In genomic region chr19:42292042-42292960, GRCh38 we compare ENCODE assay signal across 18 cellular contexts. TPM values are rescaled to one million over a fixed set of nuclear protein-coding genes. Genes with fewer than 3 reads are reported as not detected.
DNase-seq lines count a peak whose midpoint lies in the region; ATAC-seq, FAIRE-seq and TF ChIP-seq lines count a peak whose summit lies in the region.
"Had no signal": no experiment of that assay in that cellular context is flagged by ENCODE, and none has a peak within 500 bp of the region (broad histone marks: within the 10 kb centered on the region; RNA-seq: fewer than 3 reads in every experiment).

No MANE protein-coding gene starts in this region.

- H3K36me3 ChIP-seq in H1 (ENCODE audit: control insufficient read depth in 2 of 4, insufficient read depth in 4 of 4, low read length in 3 of 4) (peaks cover 13 to 67% (median 52%) of the 10 kb centered on the region in 4 experiments; a peak in 7 of 8 replicates), psoas muscle (ENCODE audit: insufficient read depth in 1 of 2, low read depth in 1 of 2) (peaks cover 4 to 82% of the 10 kb centered on the region in 2 donors), ascending aorta (peaks cover 81 to 84% of the 10 kb centered on the region in 2 donors)
- H3K36me3 ChIP-seq: breast epithelium had no signal

- no peak for FAIRE-seq in H1 (lab: Jason Lieb, UNC)

- CTCF ChIA-PET in H1 (lab: Charles Lee; ENCODE audit: partially characterized antibody): interaction anchor here (1.0 to 10.6 kb wide), 7 partner anchors 10 to 184 kb away, joined by 3 to 155 read pairs (median 4); partner anchors contain the start of genes GSK3A, PAFAH1B3 and PRR19
- CTCF ChIA-PET in activated CD8-positive, alpha-beta memory T cell treated with anti-CD3 and anti-CD28 coated beads, Interleukin-2, amount 10 ng/mL, durations not matched to agents 7 days and 5 days (lab: Charles Lee): interaction anchor here (0.6 kb wide), 1 partner anchor 155 kb away, joined by 3 read pairs; no protein-coding TSS in a partner anchor

- no peak overlapping the region for H3K4ac ChIP-seq in H1 (replicated peaks; ENCODE audit: insufficient read length, low read depth, low read length)

- no peak overlapping the region for H3K56ac ChIP-seq in H1 (replicated peaks; ENCODE audit: insufficient read length, low read depth, low read length)

- H2BK15ac ChIP-seq in H1 (ENCODE audit: low read length): no peak overlapping the region

- no peak overlapping the region for H3K4me3 Mint-ChIP-seq in activated CD8-positive, alpha-beta memory T cell treated with anti-CD3 and anti-CD28 coated beads, Interleukin-2, amount 10 ng/mL, durations not matched to agents 7 days and 5 days
- H3K4me3 Mint-ChIP-seq: activated naive CD4-positive, alpha-beta T cell treated with anti-CD3 and anti-CD28 coated beads for 36 hours; CD8-positive, alpha-beta T cell had no signal

- peaks cover 7% of the 10 kb centered on the region for H3K79me1 ChIP-seq in H1 (ENCODE audit: low read depth, low read length)

- H3K23me2 ChIP-seq in H1 (ENCODE audit: low read depth, low read length): no peaks in the 10 kb centered on the region

- no peak for TF ChIP-seq EP300 in H1 (IDR thresholded peaks at IDR 0.05; ENCODE audit: borderline replicate concordance in 1 of 2, low read depth in 2 of 2, low read length in 2 of 2)

- H4K5ac ChIP-seq in H1 (ENCODE audit: insufficient read length, low read depth, low read length): no peak overlapping the region

- no peaks in the 10 kb centered on the region for H3K27me3 ChIP-seq in H1 (replicated peaks in 1 of 4; ENCODE audit: control insufficient read depth in 3 of 4, extremely low read depth in 1 of 4, insufficient read depth in 3 of 4, low read length in 3 of 4)
- H3K27me3 ChIP-seq in psoas muscle (ENCODE audit: insufficient read depth in 3 of 3, low read length in 2 of 3): no peaks in the 10 kb centered on the region
- no peaks in the 10 kb centered on the region for H3K27me3 ChIP-seq in ascending aorta
- H3K27me3 ChIP-seq: breast epithelium had no signal

- POLR2A ChIA-PET in H1 (lab: Charles Lee; ENCODE audit: partially characterized antibody): interaction anchor here (1.0 to 2.9 kb wide), 2 partner anchors 46 to 48 kb away, joined by 4 to 9 read pairs; no protein-coding TSS in a partner anchor

- 96% methylated on average over 22 of the region's 27 CpGs; no CpG with 5 or more reads in 1 of the 2 experiments for WGBS in H1 (ENCODE audit: extremely low coverage in 1 of 2, insufficient coverage in 1 of 2, insufficient read length in 1 of 2, insufficient replicate concordance in 2 of 2, low coverage in 1 of 2, low lambda C conversion rate in 2 of 2, missing lambda C conversion rate in 1 of 2), 2 experiments
- WGBS in psoas muscle, 3 donors: 90 to 92% (median 91%) methylated on average over 23 to 27 of the region's 27 CpGs

- peak; percentile 8 for DNase-seq in activated naive CD4-positive, alpha-beta T cell treated with anti-CD3 and anti-CD28 coated beads, Interleukin-2, amount 50 U/mL, for 16 hours
- DNase-seq in activated naive CD4-positive, alpha-beta T cell (lab: John Stamatoyannopoulos, UW): no peak
- DNase-seq in H1 (ENCODE audit: low read depth in 1 of 2, low spot score in 2 of 2): no peak
- DNase-seq in psoas muscle: peak; percentile 9 to 56
- DNase-seq in activated CD8-positive, alpha-beta memory T cell treated with anti-CD3 and anti-CD28 coated beads, Interleukin-2, amount 10 ng/mL, durations not matched to agents 7 days and 5 days: no peak
- DNase-seq in ascending aorta (ENCODE audit: low spot score in 2 of 2): no peak
- DNase-seq: ACHN; activated naive CD4-positive, alpha-beta T cell treated with anti-CD3 and anti-CD28 coated beads for 36 hours; CD8-positive, alpha-beta T cell; KBM-7; NCI-H1048; NCI-H748 treated with DMSO at 0.1 percent for 48 hours; stimulated activated naive B cell treated with anti-CD40 and anti-IgM and Interleukin-4, amounts not matched to agents 10 μg/mL and 1 μg/mL and 100 μg/mL, for 72 hours had no signal

- H3K14ac ChIP-seq in H1 (ENCODE audit: insufficient read length): no peak overlapping the region

- H4K91ac ChIP-seq in H1 (replicated peaks; ENCODE audit: insufficient read length, low read length): no peak overlapping the region

- no peak overlapping the region for H2BK120ac ChIP-seq in H1 (replicated peaks; ENCODE audit: low read depth, low read length)

- no peak overlapping the region; the same call in none of the 2 replicates for H4K8ac ChIP-seq in H1 (ENCODE audit: extremely low read depth, insufficient read depth, low read length)

- no peak overlapping the region for H2BK20ac ChIP-seq in H1 (ENCODE audit: low read length)

- H2BK12ac ChIP-seq in H1 (ENCODE audit: low read depth, low read length): peak overlapping the region; percentile 5; the same call in 1 of the 2 replicates

- H3K4me1 Mint-ChIP-seq in activated CD8-positive, alpha-beta memory T cell treated with anti-CD3 and anti-CD28 coated beads, Interleukin-2, amount 10 ng/mL, durations not matched to agents 7 days and 5 days: peaks cover 2% of the 10 kb centered on the region

- H3K4me3 ChIP-seq in H1 (ENCODE audit: extremely low read depth in 1 of 4, insufficient read depth in 2 of 4, low read depth in 3 of 4, low read length in 4 of 4) (no peak overlapping the region), psoas muscle (no peak overlapping the region), ascending aorta (no peak overlapping the region)
- H3K4me3 ChIP-seq: breast epithelium, prostate gland had no signal

- H3K27me3 Mint-ChIP-seq in activated CD8-positive, alpha-beta memory T cell treated with anti-CD3 and anti-CD28 coated beads, Interleukin-2, amount 10 ng/mL, durations not matched to agents 7 days and 5 days: no peaks in the 10 kb centered on the region
- H3K27me3 Mint-ChIP-seq: stimulated activated naive B cell treated with anti-CD40 and anti-IgM and Interleukin-4, amounts not matched to agents 10 μg/mL and 1 μg/mL and 100 μg/mL, for 72 hours had no signal

- no peak overlapping the region for H2AK5ac ChIP-seq in H1 (ENCODE audit: low read depth, low read length)

- H4K20me1 ChIP-seq in H1 (replicated peaks in 1 of 2; ENCODE audit: control insufficient read depth in 1 of 2, insufficient read depth in 2 of 2, low read length in 2 of 2): peaks cover 0 to 14% of the 10 kb centered on the region in 2 experiments

- TF ChIP-seq CTCF in H1 (IDR thresholded peaks at IDR 0.05; ENCODE audit: control extremely low read depth in 1 of 3, insufficient read depth in 1 of 3, low read depth in 1 of 3, low read length in 3 of 3) (no peak), psoas muscle (IDR thresholded peaks at IDR 0.05) (no peak), ascending aorta (IDR thresholded peaks at IDR 0.05) (no peak)

- no peak for TF ChIP-seq RAD21 in H1 (IDR thresholded peaks at IDR 0.05 in 1 of 2, conservative IDR thresholded peaks at IDR 0.05 in 1 of 2; ENCODE audit: low read depth in 2 of 2, low read length in 2 of 2)

- H3K18ac ChIP-seq in H1 (ENCODE audit: extremely low read depth, low read length): no peak overlapping the region

- no peak for ATAC-seq in psoas muscle
- ATAC-seq in activated CD8-positive, alpha-beta memory T cell treated with anti-CD3 and anti-CD28 coated beads, Interleukin-2, amount 10 ng/mL, durations not matched to agents 7 days and 5 days: no peak
- ATAC-seq: CD8-positive, alpha-beta T cell; left lobe of liver; stimulated activated naive B cell treated with anti-CD40 and anti-IgM and Interleukin-4, amounts not matched to agents 10 μg/mL and 1 μg/mL and 100 μg/mL, for 72 hours had no signal

- H3K23ac ChIP-seq in H1 (ENCODE audit: insufficient read length): no peak overlapping the region

- H3K9ac ChIP-seq in H1 (replicated peaks in 1 of 4; ENCODE audit: extremely low read depth in 1 of 4, low read depth in 3 of 4, low read length in 3 of 4): no peak overlapping the region; a peak in 1 of 7 replicates

- no peak for TF ChIP-seq POLR2A in H1 (IDR thresholded peaks at IDR 0.05; ENCODE audit: control extremely low read depth in 1 of 2, low read depth in 2 of 2, low read length in 2 of 2)

- no peak overlapping the region for H2AFZ ChIP-seq in H1 (ENCODE audit: low read length)

- intact Hi-C loops in psoas muscle (cut with DNase I) (loop anchor here in 1 of 2 donors (10.0 kb wide), 1 partner anchor 158 kb away; the partner anchor contains the start of gene POU2F2), ascending aorta (cut with DNase I) (no loop called here)

- H3K27ac ChIP-seq in H1 (ENCODE audit: low read depth, low read length) (no peak overlapping the region), psoas muscle (no peak overlapping the region), ascending aorta (no peak overlapping the region)
- H3K27ac ChIP-seq: prostate gland, VCaP had no signal

- H3K36me3 Mint-ChIP-seq in activated CD8-positive, alpha-beta memory T cell treated with anti-CD3 and anti-CD28 coated beads, Interleukin-2, amount 10 ng/mL, durations not matched to agents 7 days and 5 days: peaks cover 17% of the 10 kb centered on the region

- no peak overlapping the region for H3K27ac Mint-ChIP-seq in activated CD8-positive, alpha-beta memory T cell treated with anti-CD3 and anti-CD28 coated beads, Interleukin-2, amount 10 ng/mL, durations not matched to agents 7 days and 5 days
- H3K27ac Mint-ChIP-seq: CD8-positive, alpha-beta T cell had no signal

- no peak overlapping the region for H2BK5ac ChIP-seq in H1 (ENCODE audit: low read depth, low read length)

- H3K9me3 ChIP-seq in H1 (ENCODE audit: insufficient read depth in 2 of 2, low read depth in 1 of 2, low read length in 1 of 2) (no peaks in the 10 kb centered on the region), psoas muscle (no peaks in the 10 kb centered on the region), ascending aorta (no peaks in the 10 kb centered on the region)
- H3K9me3 ChIP-seq: breast epithelium, prostate gland had no signal

- no peak overlapping the region for H3K4me2 ChIP-seq in H1 (ENCODE audit: insufficient read depth in 1 of 2, low read depth in 2 of 2, low read length in 2 of 2)

- H3K9me3 Mint-ChIP-seq in activated CD8-positive, alpha-beta memory T cell treated with anti-CD3 and anti-CD28 coated beads, Interleukin-2, amount 10 ng/mL, durations not matched to agents 7 days and 5 days (ENCODE audit: low read depth): no peaks in the 10 kb centered on the region
- H3K9me3 Mint-ChIP-seq: activated naive CD4-positive, alpha-beta T cell treated with anti-CD3 and anti-CD28 coated beads for 36 hours; CD8-positive, alpha-beta T cell; stimulated activated naive B cell treated with anti-CD40 and anti-IgM and Interleukin-4, amounts not matched to agents 10 μg/mL and 1 μg/mL and 100 μg/mL, for 72 hours had no signal

- no peaks in the 10 kb centered on the region for H3K79me2 ChIP-seq in H1 (ENCODE audit: control insufficient read depth in 1 of 2, insufficient read depth in 2 of 2, low read length in 2 of 2)

- H3K4me1 ChIP-seq in H1 (replicated peaks in 1 of 4; ENCODE audit: control insufficient read depth in 3 of 4, insufficient read depth in 4 of 4, low read length in 3 of 4): peaks cover 0 to 2% (median under 1%) of the 10 kb centered on the region in 4 experiments; a peak in 5 of 7 replicates
- no peaks in the 10 kb centered on the region for H3K4me1 ChIP-seq in psoas muscle
- H3K4me1 ChIP-seq in ascending aorta: no peaks in the 10 kb centered on the region
- H3K4me1 ChIP-seq: breast epithelium had no signal

RNA-seq across cellular contexts. Expression of gene PRR19, which starts 9.6 kb away (rescaled TPM):
- 6.7 and 7.2 TPM in 2 replicates for total RNA-seq in H1 (2021; fragmentation: NEBNext Ultra II Directional; extraction: Animal tissue kit (Norgen Biotek cat#: 25700))
- polyA plus RNA-seq in H1 (2011; rRNA removed) (7.5 and 8.9 TPM in 2 replicates), psoas muscle (under 1 TPM; 0.17 to 0.73 (median 0.60) TPM)
- 5.1 TPM for polyA plus RNA-seq in H1 (2011; cell fraction: cytosol; rRNA removed)
- polyA plus RNA-seq in H1 (2011; cell fraction: nucleus; rRNA removed): 5.0 TPM
- polyA plus RNA-seq in H1 (2012, experiment 1 of 2): 4.3 to 7.1 TPM (median 6.5 TPM) in 4 replicates
- 8.1 TPM for polyA plus RNA-seq in H1 (2012, experiment 2 of 2)
- 4.9 TPM for polyA plus RNA-seq in H1 (2013, experiment 1 of 2)
- 4.5 TPM for polyA plus RNA-seq in H1 (2013, experiment 2 of 2)
- 1.9 and 2.0 TPM in 2 replicates for polyA minus RNA-seq in H1 (2011; rRNA and poly(A)+ RNA removed)
- 4.7 TPM for polyA minus RNA-seq in H1 (2011; cell fraction: cytosol; rRNA and poly(A)+ RNA removed)
- polyA minus RNA-seq in H1 (2011; cell fraction: nucleus; rRNA and poly(A)+ RNA removed): 2.0 TPM
- total RNA-seq in psoas muscle (under 1 TPM in 2 of 4 donors, not detected in 2; 0.19 to 0.51 TPM), ascending aorta (not detected)
- 1 to 10 TPM in 1 of 2 experiments, under 1 TPM in 1; 0.89 to 1.1 TPM for total RNA-seq in activated CD8-positive, alpha-beta memory T cell treated with anti-CD3 and anti-CD28 coated beads, Interleukin-2, amount 10 ng/mL, durations not matched to agents 7 days and 5 days
- total RNA-seq: urinary bladder had no signal

RNA-seq across cellular contexts. Expression of gene PAFAH1B3, which starts 10.1 kb away (rescaled TPM):
- total RNA-seq in H1 (2021; fragmentation: NEBNext Ultra II Directional; extraction: Animal tissue kit (Norgen Biotek cat#: 25700)): 124 and 132 TPM in 2 replicates
- polyA plus RNA-seq in H1 (2011; rRNA removed) (248 and 294 TPM in 2 replicates), psoas muscle (10 to 100 TPM; 12.8 to 17.1 (median 14.8) TPM)
- polyA plus RNA-seq in H1 (2011; cell fraction: cytosol; rRNA removed): 171 TPM
- polyA plus RNA-seq in H1 (2011; cell fraction: nucleus; rRNA removed): 201 TPM
- 95.5 to 156 TPM (median 148 TPM) in 4 replicates for polyA plus RNA-seq in H1 (2012, experiment 1 of 2)
- 202 TPM for polyA plus RNA-seq in H1 (2012, experiment 2 of 2)
- 109 TPM for polyA plus RNA-seq in H1 (2013, experiment 1 of 2)
- polyA plus RNA-seq in H1 (2013, experiment 2 of 2): 108 TPM
- polyA minus RNA-seq in H1 (2011; rRNA and poly(A)+ RNA removed): 61.2 and 78.8 TPM in 2 replicates
- 60.3 TPM for polyA minus RNA-seq in H1 (2011; cell fraction: cytosol; rRNA and poly(A)+ RNA removed)
- polyA minus RNA-seq in H1 (2011; cell fraction: nucleus; rRNA and poly(A)+ RNA removed): 52.6 TPM
- total RNA-seq in psoas muscle (1 to 10 TPM; 4.0 to 7.4 (median 6.4) TPM), ascending aorta (88.9 TPM)
- total RNA-seq in activated CD8-positive, alpha-beta memory T cell treated with anti-CD3 and anti-CD28 coated beads, Interleukin-2, amount 10 ng/mL, durations not matched to agents 7 days and 5 days: 10 to 100 TPM; 38.0 to 38.9 TPM

RNA-seq across cellular contexts. Expression of gene TMEM145, which starts 20.8 kb away (rescaled TPM):
- total RNA-seq in H1 (2021; fragmentation: NEBNext Ultra II Directional; extraction: Animal tissue kit (Norgen Biotek cat#: 25700)): 4.7 and 5.0 TPM in 2 replicates
- polyA plus RNA-seq in H1 (2011; rRNA removed) (2.3 and 4.5 TPM in 2 replicates), psoas muscle (1 to 10 TPM in 1 of 3 donors, under 1 TPM in 2; 0.21 to 2.5 (median 0.57) TPM)
- 2.1 TPM for polyA plus RNA-seq in H1 (2011; cell fraction: cytosol; rRNA removed)
- polyA plus RNA-seq in H1 (2011; cell fraction: nucleus; rRNA removed): 19.4 TPM
- polyA plus RNA-seq in H1 (2012, experiment 1 of 2): 7.2 to 10.4 TPM (median 8.4 TPM) in 4 replicates
- polyA plus RNA-seq in H1 (2012, experiment 2 of 2): 6.6 TPM
- 6.3 TPM for polyA plus RNA-seq in H1 (2013, experiment 1 of 2)
- polyA plus RNA-seq in H1 (2013, experiment 2 of 2): 5.4 TPM
- polyA minus RNA-seq in H1 (2011; rRNA and poly(A)+ RNA removed): 7.5 and 11.1 TPM in 2 replicates
- polyA minus RNA-seq in H1 (2011; cell fraction: cytosol; rRNA and poly(A)+ RNA removed): 3.3 TPM
- polyA minus RNA-seq in H1 (2011; cell fraction: nucleus; rRNA and poly(A)+ RNA removed): 8.0 TPM
- total RNA-seq in psoas muscle (1 to 10 TPM in 1 of 4 donors, under 1 TPM in 2, not detected in 1; 0.50 to 1.1 (median 0.52) TPM), ascending aorta (not detected)
- 1 to 10 TPM in 1 of 2 experiments, under 1 TPM in 1; 0.15 to 1.1 TPM for total RNA-seq in activated CD8-positive, alpha-beta memory T cell treated with anti-CD3 and anti-CD28 coated beads, Interleukin-2, amount 10 ng/mL, durations not matched to agents 7 days and 5 days
- total RNA-seq: activated naive CD4-positive, alpha-beta T cell treated with anti-CD3 and anti-CD28 coated beads for 36 hours; CD8-positive, alpha-beta T cell; left lobe of liver; urinary bladder had no signal

RNA-seq across cellular contexts. Expression of gene CIC, which starts 23.2 kb away (rescaled TPM):
- total RNA-seq in H1 (2021; fragmentation: NEBNext Ultra II Directional; extraction: Animal tissue kit (Norgen Biotek cat#: 25700)): 43.6 and 48.4 TPM in 2 replicates
- polyA plus RNA-seq in H1 (2011; rRNA removed) (13.2 and 23.1 TPM in 2 replicates), psoas muscle (10 to 100 TPM; 17.1 to 39.3 (median 18.1) TPM)
- polyA plus RNA-seq in H1 (2011; cell fraction: cytosol; rRNA removed): 12.9 TPM
- polyA plus RNA-seq in H1 (2011; cell fraction: nucleus; rRNA removed): 85.4 TPM
- polyA plus RNA-seq in H1 (2012, experiment 1 of 2): 26.5 to 45.2 TPM (median 39.7 TPM) in 4 replicates
- polyA plus RNA-seq in H1 (2012, experiment 2 of 2): 24.2 TPM
- 28.3 TPM for polyA plus RNA-seq in H1 (2013, experiment 1 of 2)
- polyA plus RNA-seq in H1 (2013, experiment 2 of 2): 27.0 TPM
- polyA minus RNA-seq in H1 (2011; rRNA and poly(A)+ RNA removed): 3.7 and 5.1 TPM in 2 replicates
- polyA minus RNA-seq in H1 (2011; cell fraction: cytosol; rRNA and poly(A)+ RNA removed): 18.2 TPM
- polyA minus RNA-seq in H1 (2011; cell fraction: nucleus; rRNA and poly(A)+ RNA removed): 17.1 TPM
- total RNA-seq in psoas muscle (10 to 100 TPM; 28.8 to 55.0 (median 44.2) TPM), ascending aorta (247 TPM)
- total RNA-seq in activated CD8-positive, alpha-beta memory T cell treated with anti-CD3 and anti-CD28 coated beads, Interleukin-2, amount 10 ng/mL, durations not matched to agents 7 days and 5 days: 10 to 100 TPM; 67.3 to 77.3 TPM

RNA-seq across cellular contexts. Expression of gene MEGF8, which starts 33.1 kb away (rescaled TPM):
- total RNA-seq in H1 (2021; fragmentation: NEBNext Ultra II Directional; extraction: Animal tissue kit (Norgen Biotek cat#: 25700)): 22.3 and 23.7 TPM in 2 replicates
- polyA plus RNA-seq in H1 (2011; rRNA removed) (13.0 and 22.9 TPM in 2 replicates), psoas muscle (1 to 10 TPM; 3.3 to 8.1 (median 4.3) TPM)
- polyA plus RNA-seq in H1 (2011; cell fraction: cytosol; rRNA removed): 14.4 TPM
- 36.3 TPM for polyA plus RNA-seq in H1 (2011; cell fraction: nucleus; rRNA removed)
- polyA plus RNA-seq in H1 (2012, experiment 1 of 2): 19.5 to 28.0 TPM (median 24.5 TPM) in 4 replicates
- 17.4 TPM for polyA plus RNA-seq in H1 (2012, experiment 2 of 2)
- polyA plus RNA-seq in H1 (2013, experiment 1 of 2): 25.0 TPM
- polyA plus RNA-seq in H1 (2013, experiment 2 of 2): 20.5 TPM
- 12.0 and 12.8 TPM in 2 replicates for polyA minus RNA-seq in H1 (2011; rRNA and poly(A)+ RNA removed)
- polyA minus RNA-seq in H1 (2011; cell fraction: cytosol; rRNA and poly(A)+ RNA removed): 27.8 TPM
- polyA minus RNA-seq in H1 (2011; cell fraction: nucleus; rRNA and poly(A)+ RNA removed): 24.9 TPM
- total RNA-seq in psoas muscle (10 to 100 TPM in 3 of 4 donors, 1 to 10 TPM in 1; 7.9 to 21.1 (median 16.8) TPM), ascending aorta (61.8 TPM)
- 1 to 10 TPM; 6.5 TPM for total RNA-seq in activated CD8-positive, alpha-beta memory T cell treated with anti-CD3 and anti-CD28 coated beads, Interleukin-2, amount 10 ng/mL, durations not matched to agents 7 days and 5 days

Comparison
In these comparisons a context has a peak if more than half of its experiments do, and no peak if none do; other contexts are left out.
1. DNase-seq: peak in activated naive CD4-positive, alpha-beta T cell treated with anti-CD3 and anti-CD28 coated beads, Interleukin-2, amount 50 U/mL, for 16 hours (single experiment) and psoas muscle (2 of 2); none in activated naive CD4-positive, alpha-beta T cell (0 of 4), H1 (0 of 2), activated CD8-positive, alpha-beta memory T cell treated with anti-CD3 and anti-CD28 coated beads, Interleukin-2, amount 10 ng/mL, durations not matched to agents 7 days and 5 days (single experiment) and ascending aorta (0 of 2).
2. RNA of gene PAFAH1B3, which starts 10.1 kb away (total RNA-seq): 124 to 132 TPM in H1, 88.9 TPM in ascending aorta (single experiment) and 38.0 to 38.9 TPM in activated CD8-positive, alpha-beta memory T cell treated with anti-CD3 and anti-CD28 coated beads, Interleukin-2, amount 10 ng/mL, durations not matched to agents 7 days and 5 days; 4.0 to 7.4 TPM in psoas muscle; every median in the first group is over 4 times any median in the second.